Comparison of ENCODE assay signal across 16 cellular contexts in genomic region chr17:39352986-39353385, GRCh38.
"Had no signal": no experiment of that assay in that cellular context is flagged by ENCODE, and none has a peak within 500 bp of the region (broad histone marks: within the 10 kb centered on the region; RNA-seq: fewer than 3 reads in every experiment).

No MANE protein-coding gene starts in this region.

- H3K4me1 Mint-ChIP-seq: nephron progenitor cell; stimulated activated naive B cell treated with anti-CD40 and anti-IgM and Interleukin-4, amounts not matched to agents 10 μg/mL and 1 μg/mL and 100 μg/mL, for 72 hours had no signal

- H3K27ac ChIP-seq: dorsolateral prefrontal cortex, foreskin keratinocyte, hepatocyte, sigmoid colon, skin epidermis, stomach had no signal

- H3K9me3 ChIP-seq: sigmoid colon, stomach had no signal

- ATAC-seq: foreskin keratinocyte; naive thymus-derived CD4-positive, alpha-beta T cell; stimulated activated naive B cell treated with anti-CD40 and anti-IgM and Interleukin-4, amounts not matched to agents 10 μg/mL and 1 μg/mL and 100 μg/mL, for 72 hours had no signal

- H3K4me2 ChIP-seq: hepatocyte had no signal

- H3K4me1 ChIP-seq: foreskin keratinocyte had no signal

- H3K9me3 Mint-ChIP-seq: naive thymus-derived CD4-positive, alpha-beta T cell; nephron progenitor cell; stimulated activated naive B cell treated with anti-CD40 and anti-IgM and Interleukin-4, amounts not matched to agents 10 μg/mL and 1 μg/mL and 100 μg/mL, for 72 hours had no signal

- H2AFZ ChIP-seq: hepatocyte had no signal

- H3K27me3 ChIP-seq: dorsolateral prefrontal cortex, foreskin keratinocyte, hepatocyte, sigmoid colon, stomach had no signal

- H3K27me3 Mint-ChIP-seq: naive thymus-derived CD4-positive, alpha-beta T cell; stimulated activated naive B cell treated with anti-CD40 and anti-IgM and Interleukin-4, amounts not matched to agents 10 μg/mL and 1 μg/mL and 100 μg/mL, for 72 hours had no signal

- H3K36me3 ChIP-seq: sigmoid colon, stomach had no signal

- H3K27ac Mint-ChIP-seq: nephron progenitor cell; stimulated activated naive B cell treated with anti-CD40 and anti-IgM and Interleukin-4, amounts not matched to agents 10 μg/mL and 1 μg/mL and 100 μg/mL, for 72 hours had no signal

- DNase-seq: cortex of kidney; dorsolateral prefrontal cortex; effector CD8-positive, alpha-beta T cell; foreskin keratinocyte; mammary epithelial cell; naive thymus-derived CD4-positive, alpha-beta T cell; nephron progenitor cell; posterior cingulate gyrus; sigmoid colon; stimulated activated CD4-positive, alpha-beta T cell treated with anti-CD3 and anti-CD28 coated beads, Interleukin-2, amount 100 ng/mL, for 24 hours; stimulated activated CD4-positive, alpha-beta T cell treated with anti-CD3 and anti-CD28 coated beads, Interleukin-4, amount 100 ng/mL, for 4 hours; stimulated activated naive B cell treated with anti-CD40 and anti-IgM and Interleukin-4, amounts not matched to agents 10 μg/mL and 1 μg/mL and 100 μg/mL, for 72 hours; trophoblast cell had no signal

- H3K4me3 ChIP-seq: dorsolateral prefrontal cortex, hepatocyte, sigmoid colon, skin epidermis, stomach had no signal

- H3K4me3 Mint-ChIP-seq: naive thymus-derived CD4-positive, alpha-beta T cell; nephron progenitor cell; stimulated activated naive B cell treated with anti-CD40 and anti-IgM and Interleukin-4, amounts not matched to agents 10 μg/mL and 1 μg/mL and 100 μg/mL, for 72 hours had no signal
